In the genomic region with DNA sequence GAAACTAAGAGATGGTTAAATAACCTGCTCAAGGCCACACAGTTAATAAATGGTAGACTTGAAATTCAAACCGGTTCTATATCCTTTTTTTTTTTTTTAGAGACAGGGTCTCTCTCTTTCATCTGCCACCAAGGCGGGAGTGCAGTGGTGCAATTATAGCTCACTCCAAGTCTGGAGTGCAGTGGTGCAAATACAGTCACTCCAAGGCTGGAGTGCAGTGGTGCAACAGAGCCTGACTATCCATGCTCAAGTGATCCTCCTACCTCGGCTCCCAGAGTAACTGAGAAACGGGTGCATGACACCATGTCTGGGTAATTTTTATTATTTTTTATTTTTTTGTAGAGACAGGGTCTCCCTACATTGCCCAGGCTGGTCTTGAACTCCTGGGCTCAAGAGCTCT, we compare ENCODE assay signal across 28 cellular contexts.
"Had no signal": no experiment of that assay in that cellular context is flagged by ENCODE, and none has a peak within 500 bp of the region (broad histone marks: within the 10 kb centered on the region; RNA-seq: fewer than 3 reads in every experiment).

No MANE protein-coding gene starts in this region.

- H3K4me3 ChIP-seq: adrenal gland, body of pancreas, esophagus squamous epithelium, gastroesophageal sphincter had no signal

- H3K4me3 Mint-ChIP-seq: activated CD8-positive, alpha-beta T cell treated with anti-CD3 and anti-CD28 coated beads for 36 hours; activated naive CD8-positive, alpha-beta T cell treated with anti-CD3 and anti-CD28 coated beads for 36 hours; activated naive CD8-positive, alpha-beta T cell treated with anti-CD3 and anti-CD28 coated beads, Interleukin-2, amount 50 U/mL, for 24 hours; activated T-cell treated with anti-CD3 and anti-CD28 coated beads, Interleukin-2, amount 50 U/mL, for 4 hours; activated T-helper 17 cell treated with anti-CD3 and anti-CD28 coated beads, Interleukin-2, amount 50 U/mL, for 72 hours; effector memory CD8-positive, alpha-beta T cell had no signal

- H3K9me3 ChIP-seq: adrenal gland, body of pancreas, esophagus squamous epithelium, gastroesophageal sphincter had no signal

- H3K27me3 ChIP-seq: adrenal gland, body of pancreas, esophagus squamous epithelium, gastroesophageal sphincter had no signal

- DNase-seq: activated CD4-positive, alpha-beta T cell treated with anti-CD3 and anti-CD28 coated beads for 4 hours; activated CD4-positive, alpha-beta T cell treated with anti-CD3 and anti-CD28 coated beads, Interleukin-2, amount 50 U/mL, for 1 hour; activated CD4-positive, alpha-beta T cell treated with anti-CD3 and anti-CD28 coated beads, Interleukin-2, amount 50 U/mL, for 48 hours; activated CD4-positive, CD25-positive, alpha-beta regulatory T cell; activated CD4-positive, CD25-positive, alpha-beta regulatory T cell treated with anti-CD3 and anti-CD28 coated beads, Interleukin-2, amount 50 U/mL, for 72 hours; activated CD8-positive, alpha-beta memory T cell treated with anti-CD3 and anti-CD28 coated beads for 24 hours; activated CD8-positive, alpha-beta T cell treated with anti-CD3 and anti-CD28 coated beads for 36 hours; activated effector memory CD4-positive, alpha-beta T cell treated with Interleukin-2 at 50 U/mL for 16 hours; activated gamma-delta T cell treated with Interleukin-2 at 50 U/mL for 16 hours; activated naive CD4-positive, alpha-beta T cell treated with anti-CD3 and anti-CD28 coated beads, Interleukin-2, amount 50 U/mL, for 16 hours; activated naive CD4-positive, alpha-beta T cell treated with Interleukin-2 at 50 U/mL for 16 hours; activated naive CD8-positive, alpha-beta T cell treated with anti-CD3 and anti-CD28 coated beads for 36 hours; activated naive CD8-positive, alpha-beta T cell treated with anti-CD3 and anti-CD28 coated beads, Interleukin-2, amount 50 U/mL, for 24 hours; activated T-cell treated with anti-CD3 and anti-CD28 coated beads, Interleukin-2, amount 50 U/mL, for 4 hours; adrenal gland; amygdala; aorta; body of pancreas; caudate nucleus; cortex of kidney; dermis blood vessel endothelial cell; effector CD4-positive, alpha-beta T cell; effector memory CD8-positive, alpha-beta T cell; esophagus squamous epithelium; foreskin melanocyte; T-helper 2 cell had no signal

- H3K27me3 Mint-ChIP-seq: activated CD8-positive, alpha-beta T cell treated with anti-CD3 and anti-CD28 coated beads for 36 hours; activated naive CD8-positive, alpha-beta T cell treated with anti-CD3 and anti-CD28 coated beads for 36 hours; activated naive CD8-positive, alpha-beta T cell treated with anti-CD3 and anti-CD28 coated beads, Interleukin-2, amount 50 U/mL, for 24 hours; activated T-helper 17 cell treated with anti-CD3 and anti-CD28 coated beads, Interleukin-2, amount 50 U/mL, for 72 hours; effector memory CD8-positive, alpha-beta T cell had no signal

- H3K9me3 Mint-ChIP-seq: activated CD8-positive, alpha-beta T cell treated with anti-CD3 and anti-CD28 coated beads for 36 hours; activated naive CD8-positive, alpha-beta T cell treated with anti-CD3 and anti-CD28 coated beads for 36 hours; activated naive CD8-positive, alpha-beta T cell treated with anti-CD3 and anti-CD28 coated beads, Interleukin-2, amount 50 U/mL, for 24 hours; activated T-cell treated with anti-CD3 and anti-CD28 coated beads, Interleukin-2, amount 50 U/mL, for 4 hours; activated T-helper 17 cell treated with anti-CD3 and anti-CD28 coated beads, Interleukin-2, amount 50 U/mL, for 72 hours; effector memory CD8-positive, alpha-beta T cell had no signal

- H3K27ac ChIP-seq: adrenal gland, body of pancreas, esophagus squamous epithelium, gastroesophageal sphincter had no signal

- H3K4me1 Mint-ChIP-seq: activated T-helper 17 cell treated with anti-CD3 and anti-CD28 coated beads, Interleukin-2, amount 50 U/mL, for 72 hours had no signal

- H3K4me1 ChIP-seq: adrenal gland, esophagus squamous epithelium, gastroesophageal sphincter had no signal

- H3K27ac Mint-ChIP-seq: activated naive CD8-positive, alpha-beta T cell treated with anti-CD3 and anti-CD28 coated beads for 36 hours; activated naive CD8-positive, alpha-beta T cell treated with anti-CD3 and anti-CD28 coated beads, Interleukin-2, amount 50 U/mL, for 24 hours had no signal

- ATAC-seq: activated CD8-positive, alpha-beta T cell treated with anti-CD3 and anti-CD28 coated beads for 36 hours; activated naive CD8-positive, alpha-beta T cell treated with anti-CD3 and anti-CD28 coated beads, Interleukin-2, amount 50 U/mL, for 24 hours; activated T-cell treated with anti-CD3 and anti-CD28 coated beads, Interleukin-2, amount 50 U/mL, for 4 hours; activated T-helper 17 cell treated with anti-CD3 and anti-CD28 coated beads, Interleukin-2, amount 50 U/mL, for 72 hours; body of pancreas; effector memory CD8-positive, alpha-beta T cell; gastroesophageal sphincter had no signal
